8 cellular contexts compared by ENCODE assay signal in the genomic region with DNA sequence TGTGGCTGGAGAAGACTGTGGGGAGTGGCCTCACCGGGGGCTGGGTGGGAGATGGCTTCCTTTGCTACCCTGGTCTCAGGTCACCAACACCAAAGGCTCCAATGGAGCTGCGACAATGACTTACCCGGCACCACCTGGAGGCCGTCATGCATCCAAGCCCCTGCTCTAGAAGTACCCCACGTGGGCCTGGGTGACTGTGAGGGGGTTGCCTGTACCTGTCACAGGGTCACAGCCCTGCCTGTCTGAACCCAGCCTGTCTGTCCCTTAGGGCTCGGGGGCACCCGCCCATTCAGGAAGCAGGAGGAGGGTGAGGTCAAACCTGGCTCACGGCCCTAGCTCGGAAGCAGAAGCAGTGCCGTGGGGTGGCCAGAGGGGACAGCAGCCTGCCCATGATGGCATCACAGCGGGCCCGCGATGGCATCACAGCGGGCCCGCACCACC. TPM values are rescaled to one million over a fixed set of nuclear protein-coding genes. Genes with fewer than 3 reads are reported as not detected.
DNase-seq lines count a peak whose midpoint lies in the region; ATAC-seq and TF ChIP-seq lines count a peak whose summit lies in the region.

No MANE protein-coding gene starts in this region.

- WGBS in aorta, 2 donors = 68 to 79% methylated on average over 14 to 15 of the region's 15 CpGs

- intact Hi-C loops in Right ventricle myocardium inferior (cut with DNase I) = no loop called here
- intact Hi-C loops in cardiac septum (cut with DNase I) = no loop called here
- intact Hi-C loops in mucosa of descending colon (cut with DNase I, micrococcal nuclease) = no loop called here
- intact Hi-C loops in aorta (cut with DNase I) = loop anchor here in 1 of 2 donors (2.0 kb wide), 1 partner anchor 31 kb away; no protein-coding TSS in a partner anchor

- H3K27ac ChIP-seq in aorta (ENCODE audit: low read depth in 1 of 2, low read length in 2 of 2) = no peak overlapping the region

- H3K4me3 Mint-ChIP-seq in central memory CD8-positive, alpha-beta T cell = no peak overlapping the region

- ATAC-seq in Right ventricle myocardium inferior (peak; percentile 11), mucosa of descending colon (peak; percentile 64), aorta (ENCODE audit: low FRiP score) (peak; percentile 35), HG03565 (IDR thresholded peaks at IDR 0.05; ENCODE audit: unreplicated experiment) (no peak), GM19324 (IDR thresholded peaks at IDR 0.05; ENCODE audit: low FRiP score, unreplicated experiment) (no peak)
- no peak for ATAC-seq in central memory CD8-positive, alpha-beta T cell (replicated peaks; ENCODE audit: extremely low read depth, poor library complexity, severe bottlenecking)

- H3K4me1 Mint-ChIP-seq in central memory CD8-positive, alpha-beta T cell = peaks cover 24% of the 10 kb centered on the region

- no peaks in the 10 kb centered on the region for H3K9me3 Mint-ChIP-seq in central memory CD8-positive, alpha-beta T cell

- H3K36me3 ChIP-seq in mucosa of descending colon (ENCODE audit: low read depth) (no peaks in the 10 kb centered on the region), aorta (ENCODE audit: control insufficient read depth in 1 of 2, insufficient read depth in 2 of 2, low read length in 1 of 2) (no peaks in the 10 kb centered on the region)

- H3K9me3 ChIP-seq in mucosa of descending colon = no peaks in the 10 kb centered on the region
- H3K9me3 ChIP-seq in aorta (ENCODE audit: control insufficient read depth, low read length) = no peaks in the 10 kb centered on the region

- H3K27me3 Mint-ChIP-seq in central memory CD8-positive, alpha-beta T cell = no peaks in the 10 kb centered on the region

- H3K36me3 Mint-ChIP-seq in central memory CD8-positive, alpha-beta T cell (ENCODE audit: insufficient read depth) = peaks cover 2% of the 10 kb centered on the region

- H3K4me1 ChIP-seq in mucosa of descending colon (ENCODE audit: low read depth) (peaks cover 26% of the 10 kb centered on the region), aorta (ENCODE audit: control insufficient read depth in 1 of 2, insufficient read depth in 2 of 2, low read length in 2 of 2) (no peaks in the 10 kb centered on the region)

- peak; percentile 81 for DNase-seq in Right ventricle myocardium inferior (ENCODE audit: missing footprints)
- DNase-seq in cardiac septum (ENCODE audit: low spot score) = no peak
- no peak for DNase-seq in central memory CD8-positive, alpha-beta T cell (ENCODE audit: low spot score in 2 of 2)
- DNase-seq in mucosa of descending colon = peak; percentile 70 to 88 (median 82)
- peak in 1 of 2 donors; percentile 69 for DNase-seq in aorta
- DNase-seq in NCI-H748 (lab: John Stamatoyannopoulos, UW; ENCODE audit: unreplicated experiment) = no peak

- peak overlapping the region; percentile 71 for H3K27ac Mint-ChIP-seq in central memory CD8-positive, alpha-beta T cell (ENCODE audit: low read depth)

- H3K27me3 ChIP-seq in aorta (ENCODE audit: control insufficient read depth in 1 of 2, insufficient read depth in 2 of 2, low read length in 1 of 2) = no peaks in the 10 kb centered on the region

- TF ChIP-seq CTCF in mucosa of descending colon (IDR thresholded peaks at IDR 0.05) = peak; percentile 10

- no peak overlapping the region for H3K4me3 ChIP-seq in mucosa of descending colon
- no peak overlapping the region for H3K4me3 ChIP-seq in aorta (ENCODE audit: low read length in 2 of 2)

RNA-seq across cellular contexts. Expression of a gene that starts 18.9 kb away (rescaled TPM):
- 4.4 TPM for total RNA-seq in Right ventricle myocardium inferior
- total RNA-seq in cardiac septum = 7.2 TPM
- total RNA-seq in mucosa of descending colon = 1 to 10 TPM; 6.3 to 8.2 (median 6.4) TPM
- 10 to 100 TPM in 1 of 2 donors, 1 to 10 TPM in 1; 5.9 to 13.0 TPM for total RNA-seq in aorta
- polyA plus RNA-seq in aorta = 1 to 10 TPM; 1.1 to 6.6 TPM

RNA-seq across cellular contexts. Expression of a gene that starts 27.7 kb away (rescaled TPM):
- total RNA-seq in Right ventricle myocardium inferior = 16.2 TPM
- total RNA-seq in cardiac septum = 10.6 TPM
- total RNA-seq in mucosa of descending colon = 10 to 100 TPM; 17.0 to 25.0 (median 23.7) TPM
- total RNA-seq in aorta = 10 to 100 TPM in 1 of 2 donors, 1 to 10 TPM in 1; 8.9 to 13.6 TPM
- 10 to 100 TPM; 14.3 to 16.6 TPM for polyA plus RNA-seq in aorta

RNA-seq across cellular contexts. Expression of a gene that starts 33.1 kb away (rescaled TPM):
- total RNA-seq in Right ventricle myocardium inferior = 158 TPM
- total RNA-seq in cardiac septum = 139 TPM
- 100 to 1,000 TPM; 127 to 171 (median 128) TPM for total RNA-seq in mucosa of descending colon
- total RNA-seq in aorta = 100 to 1,000 TPM; 128 to 156 TPM
- polyA plus RNA-seq in aorta = 100 to 1,000 TPM; 430 to 511 TPM

RNA-seq across cellular contexts. Expression of a gene that starts 51.4 kb away (rescaled TPM):
- total RNA-seq in Right ventricle myocardium inferior = 25.4 TPM
- total RNA-seq in cardiac septum = 16.8 TPM
- total RNA-seq in mucosa of descending colon = 100 to 1,000 TPM in 1 of 3 donors, 10 to 100 TPM in 2; 50.7 to 108 (median 81.8) TPM
- 10 to 100 TPM; 27.1 to 36.4 TPM for total RNA-seq in aorta
- 10 to 100 TPM in 1 of 2 donors, 1 to 10 TPM in 1; 7.4 to 17.6 TPM for polyA plus RNA-seq in aorta

Comparison
In these comparisons a context has a peak if more than half of its experiments do, and no peak if none do; other contexts are left out.
1. DNase-seq: peak in Right ventricle myocardium inferior (single experiment) and mucosa of descending colon (3 of 3); none in cardiac septum (single experiment), central memory CD8-positive, alpha-beta T cell (0 of 2) and NCI-H748 (single experiment).
2. ATAC-seq: peak in Right ventricle myocardium inferior (single experiment), mucosa of descending colon (single experiment) and aorta (single experiment); none in central memory CD8-positive, alpha-beta T cell (single experiment), HG03565 (single experiment) and GM19324 (single experiment).